In genomic region chr16:81526199-81526598, GRCh38 we compare ENCODE assay signal across 14 cellular contexts.
DNase-seq lines count a peak whose midpoint lies in the region; ATAC-seq and TF ChIP-seq lines count a peak whose summit lies in the region.
"Had no signal": no experiment of that assay in that cellular context is flagged by ENCODE, and none has a peak within 500 bp of the region (broad histone marks: within the 10 kb centered on the region; RNA-seq: fewer than 3 reads in every experiment).

No MANE protein-coding gene starts in this region.

- H3K4me3 ChIP-seq in left ventricle myocardium inferior: no peak overlapping the region
- H3K4me3 ChIP-seq in right cardiac atrium (ENCODE audit: low read length): no peak overlapping the region
- no peak overlapping the region for H3K4me3 ChIP-seq in epithelial cell of esophagus (ENCODE audit: low read length)
- no peak overlapping the region for H3K4me3 ChIP-seq in osteoblast (ENCODE audit: insufficient read depth, low read length)

- H2AFZ ChIP-seq in osteoblast (ENCODE audit: low read length): no peak overlapping the region

- no peak for ATAC-seq in right cardiac atrium
- no peak for ATAC-seq in natural killer cell
- no peak for ATAC-seq in HG03342 (IDR thresholded peaks at IDR 0.05; ENCODE audit: unreplicated experiment)
- no peak for ATAC-seq in HG02870 (IDR thresholded peaks at IDR 0.05; ENCODE audit: unreplicated experiment)

- H3K27ac ChIP-seq in left ventricle myocardium inferior (replicated peaks): peak overlapping the region; percentile 66
- H3K27ac ChIP-seq in right cardiac atrium (ENCODE audit: low read length): no peak overlapping the region
- no peak overlapping the region for H3K27ac ChIP-seq in osteoblast (ENCODE audit: low read depth, low read length)

- WGBS in right cardiac atrium: 69% methylated on average over 4 of the region's 4 CpGs

- H3K9me3 ChIP-seq in left ventricle myocardium inferior (replicated peaks) (no peaks in the 10 kb centered on the region), right cardiac atrium (ENCODE audit: control insufficient read depth, low read length) (no peaks in the 10 kb centered on the region), osteoblast (ENCODE audit: low read depth, low read length) (no peaks in the 10 kb centered on the region)

- no peaks in the 10 kb centered on the region for H3K27me3 Mint-ChIP-seq in natural killer cell (ENCODE audit: low read depth in 2 of 2)
- H3K27me3 Mint-ChIP-seq: activated naive CD8-positive, alpha-beta T cell had no signal

- no peaks in the 10 kb centered on the region for H3K36me3 Mint-ChIP-seq in natural killer cell

- no peaks in the 10 kb centered on the region for H3K9me3 Mint-ChIP-seq in natural killer cell

- H3K4me2 ChIP-seq in osteoblast (ENCODE audit: insufficient read depth, low read length): no peak overlapping the region

- peaks cover 29% of the 10 kb centered on the region for H4K20me1 ChIP-seq in osteoblast (ENCODE audit: insufficient read depth, low read length)

- no peaks in the 10 kb centered on the region for H3K36me3 ChIP-seq in left ventricle myocardium inferior
- H3K36me3 ChIP-seq in osteoblast (ENCODE audit: insufficient read depth, low read length): no peaks in the 10 kb centered on the region

- intact Hi-C loops in left ventricle myocardium inferior (cut with micrococcal nuclease) (no loop called here), right cardiac atrium (cut with DNase I) (no loop called here), natural killer cell (cut with micrococcal nuclease) (no loop called here)

- H3K27me3 ChIP-seq in left ventricle myocardium inferior (ENCODE audit: low read depth) (no peaks in the 10 kb centered on the region), right cardiac atrium (ENCODE audit: control insufficient read depth, insufficient read depth) (no peaks in the 10 kb centered on the region), osteoblast (ENCODE audit: insufficient read depth, low read length) (no peaks in the 10 kb centered on the region)

- peak overlapping the region; percentile 92 to 97 for H3K27ac Mint-ChIP-seq in natural killer cell
- H3K27ac Mint-ChIP-seq: activated naive CD8-positive, alpha-beta T cell had no signal

- H3K4me1 ChIP-seq in left ventricle myocardium inferior (peaks cover 23% of the 10 kb centered on the region), right cardiac atrium (ENCODE audit: control insufficient read depth, insufficient read depth, low read length) (peaks cover 11% of the 10 kb centered on the region), osteoblast (ENCODE audit: insufficient read depth, low read length) (peaks cover 22% of the 10 kb centered on the region)

- no peak for TF ChIP-seq CTCF in left ventricle myocardium inferior (IDR thresholded peaks at IDR 0.05; ENCODE audit: borderline replicate concordance)
- no peak for TF ChIP-seq CTCF in epithelial cell of esophagus (IDR thresholded peaks at IDR 0.05; ENCODE audit: insufficient read depth, low read depth, low read length, missing control alignments)
- TF ChIP-seq CTCF in natural killer cell (IDR thresholded peaks at IDR 0.05): no peak
- TF ChIP-seq CTCF in osteoblast (IDR thresholded peaks at IDR 0.05; ENCODE audit: extremely low read depth, low read depth, low read length): no peak

- H3K4me3 Mint-ChIP-seq in natural killer cell: peak overlapping the region; percentile 69
- H3K4me3 Mint-ChIP-seq: activated naive CD8-positive, alpha-beta T cell had no signal

- DNase-seq in left ventricle myocardium inferior (no peak), right cardiac atrium (no peak), epithelial cell of esophagus (ENCODE audit: low read depth) (peak; percentile 68), natural killer cell (no peak), COLO829 (ENCODE audit: low spot score) (no peak), osteoblast (ENCODE audit: insufficient read length, low spot score, missing footprints) (no peak)
- DNase-seq: caudate nucleus, MM.1S, NCI-H2081, NCI-H774, T-helper 2 cell had no signal

- peaks cover 85 to 89% of the 10 kb centered on the region in 2 donors for H3K4me1 Mint-ChIP-seq in natural killer cell

- H3K79me2 ChIP-seq in osteoblast (ENCODE audit: insufficient read depth, low read length): peaks cover 58% of the 10 kb centered on the region
